Comparison of ENCODE assay signal across 8 cellular contexts in genomic region chr9:72364679-72365524, GRCh38. TPM values are rescaled to one million over a fixed set of nuclear protein-coding genes. Genes with fewer than 3 reads are reported as not detected.
DNase-seq lines count a peak whose midpoint lies in the region; ATAC-seq, FAIRE-seq and TF ChIP-seq lines count a peak whose summit lies in the region.

A gene with protein sequence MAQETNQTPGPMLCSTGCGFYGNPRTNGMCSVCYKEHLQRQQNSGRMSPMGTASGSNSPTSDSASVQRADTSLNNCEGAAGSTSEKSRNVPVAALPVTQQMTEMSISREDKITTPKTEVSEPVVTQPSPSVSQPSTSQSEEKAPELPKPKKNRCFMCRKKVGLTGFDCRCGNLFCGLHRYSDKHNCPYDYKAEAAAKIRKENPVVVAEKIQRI (minus strand): TSS chr9:72365208. CDS start chr9:72360778, 4,430 bp downstream.

- BruUV-seq in HepG2 (replicated peaks; lab: Mats Ljungman, UMichigan) = no TSS peak

- TF ChIP-seq RAD21 in HepG2 (CRISPR knock-in tag; IDR thresholded peaks at IDR 0.05) = peak; percentile 55

- no peak for TF ChIP-seq CTCF in HepG2 (CRISPR knock-in tag; IDR thresholded peaks at IDR 0.05)

- in situ Hi-C loops in HepG2 (cut with HindIII; ENCODE audit: extremely low pct_ligation_motif_present, low pct_unique_long_range_greater_than_20kb) = loop anchor here (10.0 kb wide), 1 partner anchor 470 kb away; no protein-coding TSS in a partner anchor

- peaks cover 45% of the 10 kb centered on the region for H3K79me2 ChIP-seq in HepG2 (ENCODE audit: insufficient read depth, low read length)

- DNase-seq in C1 segment of cervical spinal cord (lab: John Stamatoyannopoulos, UW) (peak; percentile 81 to 99 (median 98)), NCI-H748 treated with DMSO at 0.1 percent for 48 hours (lab: John Stamatoyannopoulos, UW) (peak; percentile 96), dermis blood vessel endothelial cell (peak; percentile 98), HepG2 (ENCODE audit: low spot score) (peak; percentile 89)
- DNase-seq in activated CD4-positive, alpha-beta T cell treated with anti-CD3 and anti-CD28 coated beads, Interleukin-2, amount 50 U/mL, for 4 hours = peak; percentile 90
- DNase-seq in stimulated activated CD4-positive, alpha-beta T cell treated with anti-CD3 and anti-CD28 coated beads, Interleukin-4, amount 100 ng/mL, for 1 hour = peak; percentile 95

- H3K27me3 ChIP-seq in HepG2 (ENCODE audit: control insufficient read depth in 1 of 2, insufficient read depth in 2 of 2, low read length in 2 of 2) = no peaks in the 10 kb centered on the region; a peak in 1 of 5 replicates

- peak within 1 kb of the TSS; percentile 96 for H3K4me2 ChIP-seq in HepG2 (ENCODE audit: low read depth, low read length)

- H4K20me1 ChIP-seq in HepG2 (ENCODE audit: insufficient read depth, low read length) = peaks cover 34% of the 10 kb centered on the region

- 0 out of 4 replicates have a peak, but pooled peaks of 1 of the 2 experiments have one; percentile 32 for TF ChIP-seq EP300 in HepG2 (IDR thresholded peaks at IDR 0.05; ENCODE audit: low read depth in 2 of 2, low read length in 2 of 2)
- no peak for TF ChIP-seq EP300 in HepG2 (CRISPR knock-in tag; IDR thresholded peaks at IDR 0.05; ENCODE audit: borderline replicate concordance)

- peak within 1 kb of the TSS; percentile 97 for H3K9ac ChIP-seq in HepG2 (ENCODE audit: insufficient read depth, low read depth, low read length)

- no peak within 1 kb of the TSS for H2AFZ ChIP-seq in HepG2 (ENCODE audit: low read length)

- TF ChIP-seq POLR2A in HepG2 (IDR thresholded peaks at IDR 0.05; ENCODE audit: insufficient read depth in 1 of 2, low read depth in 2 of 2, low read length in 2 of 2) = peak; percentile 99

- H3K9me3 ChIP-seq in HepG2 (ENCODE audit: low read length) = no peaks in the 10 kb centered on the region

- peaks cover 3 to 7% of the 10 kb centered on the region in 2 experiments; a peak in 2 of 5 replicates for H3K36me3 ChIP-seq in HepG2 (replicated peaks in 1 of 2; ENCODE audit: control insufficient read depth in 1 of 2, insufficient read depth in 2 of 2, low read length in 2 of 2)

- FAIRE-seq in HepG2 (lab: Jason Lieb, UNC) = peak; percentile 23

- peaks cover 54% of the 10 kb centered on the region for H3K4me1 ChIP-seq in HepG2 (ENCODE audit: insufficient read depth, low read length)

- ATAC-seq in GM19328 (IDR thresholded peaks at IDR 0.05; ENCODE audit: unreplicated experiment) (peak; percentile 74), HG03520 (IDR thresholded peaks at IDR 0.05; ENCODE audit: unreplicated experiment) (peak; percentile 77), HepG2 (peak; percentile 91)

- 0% methylated on average over 29 of the region's 110 CpGs for WGBS in HepG2 (ENCODE audit: low lambda C conversion rate)

- H3K4me3 ChIP-seq in HepG2 (replicated peaks in 1 of 3; ENCODE audit: insufficient read depth in 1 of 3, low read depth in 2 of 3, low read length in 3 of 3) = peak within 1 kb of the TSS; percentile 81 to 97 (median 95)

- H3K27ac ChIP-seq in HepG2 (ENCODE audit: extremely low read length, insufficient read depth, low read length) = peak within 1 kb of the TSS; percentile 99

- POLR2A ChIA-PET in HepG2 (lab: Yijun Ruan, JAX) = interaction anchor here (0.7 to 2.0 kb wide), 29 partner anchors 9 to 602 kb away, joined by 3 to 22 read pairs (median 5); partner anchors contain the start of genes ABHD17B and C9orf85

- CTCF ChIA-PET in HepG2 (lab: Yijun Ruan, JAX; ENCODE audit: low intra/inter-chr PET ratio, low total read pairs) = no interaction called here

- intact Hi-C loops in HepG2 (cut with micrococcal nuclease; ENCODE audit: unreplicated experiment) = loop anchor here (2.0 to 5.0 kb wide), 3 partner anchors 72 to 453 kb away; partner anchors contain the start of genes ABHD17B and C9orf85

TF ChIP-seq in HepG2, 621 proteins besides CTCF, POLR2A, EP300 and RAD21 (continues in another document):
- TF ChIP-seq ZNF550 (CRISPR knock-in tag; IDR thresholded peaks at IDR 0.05; ENCODE audit: borderline replicate concordance) (no peak; the same call in 1 of the 2 replicates), ZNF678 (CRISPR knock-in tag; IDR thresholded peaks at IDR 0.05) (peak; percentile 85), PRDM15 (CRISPR knock-in tag; IDR thresholded peaks at IDR 0.05) (0 out of 2 replicates have a peak, but pooled peaks have one; percentile 36), ZNF558 (CRISPR knock-in tag; IDR thresholded peaks at IDR 0.05; ENCODE audit: borderline replicate concordance) (no peak), TRAFD1 (CRISPR knock-in tag; IDR thresholded peaks at IDR 0.05; ENCODE audit: borderline replicate concordance) (no peak)
- TF ChIP-seq, protein P1, sequence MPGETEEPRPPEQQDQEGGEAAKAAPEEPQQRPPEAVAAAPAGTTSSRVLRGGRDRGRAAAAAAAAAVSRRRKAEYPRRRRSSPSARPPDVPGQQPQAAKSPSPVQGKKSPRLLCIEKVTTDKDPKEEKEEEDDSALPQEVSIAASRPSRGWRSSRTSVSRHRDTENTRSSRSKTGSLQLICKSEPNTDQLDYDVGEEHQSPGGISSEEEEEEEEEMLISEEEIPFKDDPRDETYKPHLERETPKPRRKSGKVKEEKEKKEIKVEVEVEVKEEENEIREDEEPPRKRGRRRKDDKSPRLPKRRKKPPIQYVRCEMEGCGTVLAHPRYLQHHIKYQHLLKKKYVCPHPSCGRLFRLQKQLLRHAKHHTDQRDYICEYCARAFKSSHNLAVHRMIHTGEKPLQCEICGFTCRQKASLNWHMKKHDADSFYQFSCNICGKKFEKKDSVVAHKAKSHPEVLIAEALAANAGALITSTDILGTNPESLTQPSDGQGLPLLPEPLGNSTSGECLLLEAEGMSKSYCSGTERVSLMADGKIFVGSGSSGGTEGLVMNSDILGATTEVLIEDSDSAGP (CRISPR knock-in tag; IDR thresholded peaks at IDR 0.05; ENCODE audit: borderline replicate concordance) = peak; percentile 91; the same call in 1 of the 2 replicates

RNA-seq across cellular contexts. Expression of the gene that starts here (rescaled TPM):
- total RNA-seq in dermis blood vessel endothelial cell = 91.6 and 98.9 TPM in 2 replicates
- total RNA-seq in HepG2 (2016; rRNA removed; fragmentation: Illumina TruSeq; extraction: Trizol) = 41.8 and 60.2 TPM in 2 replicates
- total RNA-seq in HepG2 (2016; cell fraction: cytosol; rRNA removed; fragmentation: Illumina TruSeq; extraction: Trizol; ENCODE audit: low read depth) = 9.1 and 10.4 TPM in 2 replicates
- 40.5 and 58.0 TPM in 2 replicates for total RNA-seq in HepG2 (2016; cell fraction: insoluble cytoplasmic fraction; rRNA removed; fragmentation: Illumina TruSeq; extraction: Trizol)
- 31.7 and 31.9 TPM in 2 replicates for total RNA-seq in HepG2 (2016; cell fraction: membrane; rRNA removed; fragmentation: Illumina TruSeq; extraction: Trizol)
- 93.9 and 99.5 TPM in 2 replicates for total RNA-seq in HepG2 (2016; cell fraction: nucleus; rRNA removed; fragmentation: Illumina TruSeq; extraction: Trizol)
- 49.1 and 53.4 TPM in 2 replicates for polyA plus RNA-seq in HepG2 (2011; rRNA removed)
- 21.5 and 29.0 TPM in 2 replicates for polyA plus RNA-seq in HepG2 (2011; cell fraction: cytosol; rRNA removed)
- 64.8 and 78.1 TPM in 2 replicates for polyA plus RNA-seq in HepG2 (2011; cell fraction: nucleus; rRNA removed)
- 72.3 and 73.7 TPM in 2 replicates for polyA plus RNA-seq in HepG2 (2012)
- polyA plus RNA-seq in HepG2 (2016; cell fraction: cytosol; fragmentation: Illumina TruSeq; extraction: Trizol; ENCODE audit: low read depth) = 7.4 and 8.7 TPM in 2 replicates
- polyA plus RNA-seq in HepG2 (2016; cell fraction: insoluble cytoplasmic fraction; fragmentation: Illumina TruSeq; extraction: Trizol; ENCODE audit: low read depth) = 62.9 and 71.0 TPM in 2 replicates
- 16.8 and 17.5 TPM in 2 replicates for polyA plus RNA-seq in HepG2 (2016; cell fraction: membrane; fragmentation: Illumina TruSeq; extraction: Trizol; ENCODE audit: low read depth)
- 130 TPM in 2 replicates for polyA plus RNA-seq in HepG2 (2016; cell fraction: nucleus; fragmentation: Illumina TruSeq; extraction: Trizol; ENCODE audit: insufficient read depth, low read depth)
- polyA minus RNA-seq in HepG2 (2011; rRNA and poly(A)+ RNA removed; ENCODE audit: low replicate concordance) = 13.2 and 13.9 TPM in 2 replicates
- 32.9 and 49.2 TPM in 2 replicates for polyA minus RNA-seq in HepG2 (2011; cell fraction: cytosol; rRNA and poly(A)+ RNA removed)
- polyA minus RNA-seq in HepG2 (2011; cell fraction: nucleus; rRNA and poly(A)+ RNA removed) = 141 and 188 TPM in 2 replicates

Comparison
In these comparisons a context has a peak if more than half of its experiments do, and no peak if none do; other contexts are left out.
1. Peak in every context shown above with its lines: DNase-seq, ATAC-seq, H3K4me3 ChIP-seq and H3K27ac ChIP-seq.